In genomic region chr1:225880636-225881035, GRCh38 we compare ENCODE assay signal across 8 cellular contexts. TPM values are rescaled to one million over a fixed set of nuclear protein-coding genes. Genes with fewer than 3 reads are reported as not detected.
DNase-seq lines count a peak whose midpoint lies in the region; ATAC-seq, FAIRE-seq and TF ChIP-seq lines count a peak whose summit lies in the region.

No MANE protein-coding gene starts in this region.

- no peak overlapping the region for H3K56ac ChIP-seq in IMR-90 (ENCODE audit: extremely low read depth, insufficient read depth, low read length)

- H3K27ac ChIP-seq in A549 (peak overlapping the region in 1 of 2 experiments; percentile 95; a peak in 1 of 6 replicates), IMR-90 (ENCODE audit: insufficient read depth, low read length) (no peak overlapping the region), caudate nucleus (ENCODE audit: low read depth, low read length) (peak overlapping the region; percentile 94), muscle layer of duodenum (ENCODE audit: low read length) (peak overlapping the region; percentile 83)

- 0 out of 2 replicates have a peak overlapping the region, but pooled peaks have one; percentile 94 for H3K23ac ChIP-seq in IMR-90 (ENCODE audit: low read depth, low read length)

- no peak overlapping the region for H3K18ac ChIP-seq in IMR-90 (ENCODE audit: low read depth, low read length)

- peak overlapping the region; percentile 80; the same call in 1 of the 2 replicates for H3K14ac ChIP-seq in IMR-90 (replicated peaks; ENCODE audit: low read depth, low read length)

- CTCF ChIA-PET in A549 (lab: Yijun Ruan, JAX) (interaction anchor here (1.1 to 19.4 kb wide), 9 partner anchors 10 to 406 kb away, joined by 3 to 207 read pairs (median 3); no protein-coding TSS in a partner anchor), IMR-90 (lab: Yijun Ruan, JAX) (interaction anchor here (0.9 kb wide), 1 partner anchor 118 kb away, joined by 3 read pairs; no protein-coding TSS in a partner anchor)

- H3K4me1 ChIP-seq in A549 (peaks cover 26% of the 10 kb centered on the region), IMR-90 (ENCODE audit: control insufficient read depth, insufficient read depth, low read length) (peaks cover 12% of the 10 kb centered on the region; the same call in 1 of the 2 replicates), muscle layer of duodenum (ENCODE audit: control insufficient read depth in 1 of 2, insufficient read depth in 2 of 2, low read length in 2 of 2) (peaks cover 19 to 49% of the 10 kb centered on the region in 2 donors)

- H2AK5ac ChIP-seq in IMR-90 (ENCODE audit: low read depth, low read length) = no peak overlapping the region

- TF ChIP-seq RAD21 in A549 (conservative IDR thresholded peaks at IDR 0.05 in 1 of 2, IDR thresholded peaks at IDR 0.05 in 1 of 2) (no peak), IMR-90 (IDR thresholded peaks at IDR 0.05; ENCODE audit: low read length) (no peak)

- FAIRE-seq in A549 (lab: Jason Lieb, UNC) = no peak

- H3K36me3 ChIP-seq in IMR-90 (ENCODE audit: control insufficient read depth, insufficient read depth, low read length) (peaks cover 9% of the 10 kb centered on the region; the same call in 1 of the 2 replicates), muscle layer of duodenum (ENCODE audit: control insufficient read depth in 1 of 2, insufficient read depth in 2 of 2, low read length in 2 of 2) (peaks cover 0 to 17% of the 10 kb centered on the region in 2 donors)

- no peak overlapping the region for H3K9ac ChIP-seq in IMR-90 (ENCODE audit: low read depth, low read length)

- 0 out of 2 replicates have a peak overlapping the region, but pooled peaks have one; percentile 86 for H3K4ac ChIP-seq in IMR-90 (ENCODE audit: low read depth, low read length)

- 86% methylated on average over 5 of the region's 5 CpGs for WGBS in A549 (ENCODE audit: missing lambda C conversion rate)
- 70% methylated on average over 2 of the region's 5 CpGs; no CpG with 5 or more reads in 1 of the 2 experiments for WGBS in IMR-90 (ENCODE audit: extremely low coverage in 2 of 2, insufficient read length in 1 of 2), 2 experiments

- dilution Hi-C loops in IMR-90 (cut with HindIII; ENCODE audit: low sequenced_read_pairs, unreplicated experiment) = no loop called here

- no peak overlapping the region for H4K91ac ChIP-seq in IMR-90 (ENCODE audit: insufficient read depth, low read depth, low read length)

- no peak overlapping the region for H2AFZ ChIP-seq in IMR-90 (replicated peaks; ENCODE audit: low read length, poor library complexity)

- TF ChIP-seq POLR2A in A549 (IDR thresholded peaks at IDR 0.05; ENCODE audit: low read length) (no peak), IMR-90 (IDR thresholded peaks at IDR 0.05; ENCODE audit: low read depth, low read length) (no peak)

- H4K20me1 ChIP-seq in IMR-90 (ENCODE audit: insufficient read depth, low read length) = peaks cover 35% of the 10 kb centered on the region

- peak overlapping the region; percentile 98; the same call in 1 of the 3 replicates for H3K4me2 ChIP-seq in A549
- H3K4me2 ChIP-seq in IMR-90 (ENCODE audit: low read depth, low read length) = peak overlapping the region; percentile 94

- POLR2A ChIA-PET in A549 (lab: Yijun Ruan, JAX) (interaction anchor here (3.4 kb wide), 1 partner anchor 103 kb away, joined by 27 read pairs; the partner anchor contains the start of gene SRP9), IMR-90 (lab: Charles Lee; ENCODE audit: unreplicated experiment) (no interaction called here)

- H3K9me3 ChIP-seq in A549 (no peaks in the 10 kb centered on the region), IMR-90 (ENCODE audit: control insufficient read depth, insufficient read depth, low read length) (no peaks in the 10 kb centered on the region), muscle layer of duodenum (ENCODE audit: control insufficient read depth in 1 of 2, low read length in 2 of 2) (no peaks in the 10 kb centered on the region)

- no peak overlapping the region for H2AK9ac ChIP-seq in IMR-90 (replicated peaks; ENCODE audit: low read depth, low read length, poor library complexity)

- H3K27me3 ChIP-seq in IMR-90 (ENCODE audit: control insufficient read depth, insufficient read depth, low read length) (no peaks in the 10 kb centered on the region), muscle layer of duodenum (ENCODE audit: low read depth, low read length) (no peaks in the 10 kb centered on the region)

- intact Hi-C loops in IMR-90 (cut with micrococcal nuclease) = loop anchor here (1.0 kb wide), 1 partner anchor 96 kb away; no protein-coding TSS in a partner anchor

- DNase-seq in A549 (ENCODE audit: low read depth in 1 of 2, low spot score in 1 of 2) = no peak
- DNase-seq in IMR-90 = no peak
- peak in 1 of 61 donors; percentile 52 for DNase-seq in caudate nucleus (lab: John Stamatoyannopoulos, UW)
- no peak for DNase-seq in NOMO-1 treated with dmso at 0.1 percent for 144 hours (lab: John Stamatoyannopoulos, UW; ENCODE audit: unreplicated experiment)
- no peak for DNase-seq in NCI-H1436 treated with DMSO at 0.1 percent for 48 hours (lab: John Stamatoyannopoulos, UW)
- no peak for DNase-seq in G401 (ENCODE audit: low spot score)

- H4K5ac ChIP-seq in IMR-90 (ENCODE audit: low read depth, low read length) = no peak overlapping the region

- H4K8ac ChIP-seq in IMR-90 (ENCODE audit: low read depth in 2 of 2, low read length in 2 of 2) = peak overlapping the region in 1 of 2 experiments; percentile 88; a peak in 1 of 4 replicates

- no peak overlapping the region for H3K4me3 ChIP-seq in A549
- H3K4me3 ChIP-seq in IMR-90 (ENCODE audit: insufficient read depth, low read depth, low read length) = no peak overlapping the region
- H3K4me3 ChIP-seq in muscle layer of duodenum (ENCODE audit: low read depth in 1 of 2, low read length in 2 of 2) = peak overlapping the region; percentile 82 to 98

- TF ChIP-seq EP300 in A549 (IDR thresholded peaks at IDR 0.05) = no peak

- H2BK15ac ChIP-seq in IMR-90 (ENCODE audit: low read depth, low read length) = no peak overlapping the region

- no peak overlapping the region for H2BK120ac ChIP-seq in IMR-90 (ENCODE audit: low read depth, low read length)

- TF ChIP-seq CTCF in A549 (IDR thresholded peaks at IDR 0.05) = no peak
- TF ChIP-seq CTCF in IMR-90 (conservative IDR thresholded peaks at IDR 0.05; ENCODE audit: low read depth, low read length) = no peak

- H2BK5ac ChIP-seq in IMR-90 (ENCODE audit: low read depth, low read length, poor library complexity, severe bottlenecking) = no peak overlapping the region

- H2BK20ac ChIP-seq in IMR-90 (ENCODE audit: low read depth, low read length) = no peak overlapping the region

- no TSS peak for BruUV-seq in IMR-90 (replicated peaks; lab: Mats Ljungman, UMichigan)

- H3K79me1 ChIP-seq in IMR-90 (ENCODE audit: low read depth in 1 of 2, low read length in 2 of 2) = peaks cover 21 to 67% of the 10 kb centered on the region in 2 experiments

- ATAC-seq in A549 = no peak
- no peak for ATAC-seq in IMR-90 (ENCODE audit: low read depth)
- ATAC-seq in GM18867 (IDR thresholded peaks at IDR 0.05; ENCODE audit: unreplicated experiment) = no peak

- H3K9me1 ChIP-seq in IMR-90 (ENCODE audit: insufficient read depth, low read length) = peaks cover 11% of the 10 kb centered on the region

- in situ Hi-C loops in IMR-90 (cut with MboI; ENCODE audit: low sequenced_read_pairs) (no loop called here), G401 (cut with HindIII; ENCODE audit: low sequenced_read_pairs) (no loop called here)

TF ChIP-seq in A549, 52 proteins besides CTCF, POLR2A, EP300 and RAD21 (continues in another document):
- no peak for TF ChIP-seq NFE2L2 (conservative IDR thresholded peaks at IDR 0.05; ENCODE audit: low read length)
- TF ChIP-seq CEBPB (IDR thresholded peaks at IDR 0.05) = no peak
- TF ChIP-seq ZFP36 (IDR thresholded peaks at IDR 0.05; ENCODE audit: borderline replicate concordance, partially characterized antibody) = no peak

TF ChIP-seq in IMR-90, 13 proteins besides CTCF, POLR2A, EP300 and RAD21 (continues in another document):
- TF ChIP-seq CHD1 (IDR thresholded peaks at IDR 0.05; ENCODE audit: low read depth, low read length) (no peak), RFX5 (IDR thresholded peaks at IDR 0.05; ENCODE audit: low read depth, low read length) (no peak), RCOR1 (IDR thresholded peaks at IDR 0.05; ENCODE audit: insufficient replicate concordance, low read length) (no peak)

RNA-seq across cellular contexts. Expression of gene TMEM63A, which starts 1.5 kb away (rescaled TPM):
- polyA plus RNA-seq in A549 (2011; rRNA removed) (9.5 and 12.4 TPM in 2 replicates), A549 (2017; fragmentation: RNase III; extraction: RNeasy Plus Mini Kit Qiagen cat#74134 plus additional on column Dnase treatment) (6.9 to 7.5 TPM (median 7.4 TPM) in 3 replicates), IMR-90 (2012; rRNA removed) (23.3 and 23.4 TPM in 2 replicates)
- polyA plus RNA-seq in A549 (2012; cell fraction: cytosol; rRNA removed) = 6.0 and 7.3 TPM in 2 replicates
- 45.6 and 50.6 TPM in 2 replicates for polyA plus RNA-seq in A549 (2012; cell fraction: nucleus; rRNA removed)
- polyA minus RNA-seq in A549 (2011; rRNA and poly(A)+ RNA removed) = 16.4 and 25.5 TPM in 2 replicates
- total RNA-seq in IMR-90 (2012; rRNA removed) = 4.7 and 5.6 TPM in 2 replicates
- 6.1 and 8.6 TPM in 2 replicates for polyA plus RNA-seq in IMR-90 (2012; cell fraction: cytosol; rRNA removed)
- 206 and 213 TPM in 2 replicates for polyA plus RNA-seq in IMR-90 (2012; cell fraction: nucleus; rRNA removed; ENCODE audit: low replicate concordance)
- total RNA-seq in G401 (2014; rRNA removed; shearing (Covaris generic)) = 1.8 and 2.2 TPM in 2 replicates

RNA-seq across cellular contexts. Expression of gene LEFTY1, which starts 8.3 kb away (rescaled TPM):
- polyA plus RNA-seq in A549 (2011; rRNA removed) = 0.93 and 1.00 TPM in 2 replicates
- polyA plus RNA-seq in A549 (2012; cell fraction: cytosol; rRNA removed) = 0.30 and 0.34 TPM in 2 replicates
- polyA plus RNA-seq in A549 (2012; cell fraction: nucleus; rRNA removed) = 0.61 and 0.64 TPM in 2 replicates
- 0.10 to 0.32 TPM (median 0.24 TPM) in 3 replicates for polyA plus RNA-seq in A549 (2017; fragmentation: RNase III; extraction: RNeasy Plus Mini Kit Qiagen cat#74134 plus additional on column Dnase treatment)
- 0.29 TPM in 1 of 2 replicates, not detected in the other for polyA minus RNA-seq in A549 (2011; rRNA and poly(A)+ RNA removed)
- total RNA-seq in IMR-90 (2012; rRNA removed) = not detected in 2 replicates
- not detected in 2 replicates for polyA plus RNA-seq in IMR-90 (2012; rRNA removed)
- polyA plus RNA-seq in IMR-90 (2012; cell fraction: cytosol; rRNA removed) = not detected in 2 replicates
- 0.07 TPM in 1 of 2 replicates, not detected in the other for polyA plus RNA-seq in IMR-90 (2012; cell fraction: nucleus; rRNA removed; ENCODE audit: low replicate concordance)
- total RNA-seq in G401 (2014; rRNA removed; shearing (Covaris generic)) = not detected in 2 replicates

RNA-seq across cellular contexts. Expression of gene PYCR2, which starts 43.4 kb away (rescaled TPM):
- polyA plus RNA-seq in A549 (2011; rRNA removed) (45.4 and 45.8 TPM in 2 replicates), A549 (2017; fragmentation: RNase III; extraction: RNeasy Plus Mini Kit Qiagen cat#74134 plus additional on column Dnase treatment) (48.1 to 56.3 TPM (median 50.5 TPM) in 3 replicates), IMR-90 (2012; rRNA removed) (68.1 and 70.6 TPM in 2 replicates)
- 74.5 and 87.9 TPM in 2 replicates for polyA plus RNA-seq in A549 (2012; cell fraction: cytosol; rRNA removed)
- 120 and 161 TPM in 2 replicates for polyA plus RNA-seq in A549 (2012; cell fraction: nucleus; rRNA removed)
- 48.0 and 55.9 TPM in 2 replicates for polyA minus RNA-seq in A549 (2011; rRNA and poly(A)+ RNA removed)
- total RNA-seq in IMR-90 (2012; rRNA removed) = 31.4 and 34.4 TPM in 2 replicates
- polyA plus RNA-seq in IMR-90 (2012; cell fraction: cytosol; rRNA removed) = 49.7 and 57.5 TPM in 2 replicates
- 64.1 and 126 TPM in 2 replicates for polyA plus RNA-seq in IMR-90 (2012; cell fraction: nucleus; rRNA removed; ENCODE audit: low replicate concordance)
- total RNA-seq in G401 (2014; rRNA removed; shearing (Covaris generic)) = 87.3 and 125 TPM in 2 replicates

Comparison
In these comparisons a context has a peak if more than half of its experiments do, and no peak if none do; other contexts are left out.
1. H3K4me3 ChIP-seq: peak in muscle layer of duodenum (2 of 2); none in A549 (single experiment) and IMR-90 (single experiment).